ENCODE assay signal across 17 cellular contexts in genomic region chr15:50562735-50563640, GRCh38. TPM values are rescaled to one million over a fixed set of nuclear protein-coding genes. Genes with fewer than 3 reads are reported as not detected.
DNase-seq lines count a peak whose midpoint lies in the region; ATAC-seq, FAIRE-seq and TF ChIP-seq lines count a peak whose summit lies in the region.
"Had no signal": no experiment of that assay in that cellular context is flagged by ENCODE, and none has a peak within 500 bp of the region (broad histone marks: within the 10 kb centered on the region; RNA-seq: fewer than 3 reads in every experiment).

No MANE protein-coding gene starts in this region.

- CTCF ChIA-PET in CD8-positive, alpha-beta memory T cell (lab: Charles Lee): no interaction called here
- CTCF ChIA-PET in naive thymus-derived CD4-positive, alpha-beta T cell (lab: Charles Lee): no interaction called here

- ATAC-seq in naive thymus-derived CD4-positive, alpha-beta T cell: no peak
- ATAC-seq in omental fat pad (ENCODE audit: low FRiP score): no peak

- H3K9ac ChIP-seq in astrocyte (ENCODE audit: low read length): no peak overlapping the region
- H3K9ac ChIP-seq: neural progenitor cell had no signal

- no peaks in the 10 kb centered on the region for H3K27me3 ChIP-seq in CD8-positive, alpha-beta memory T cell (ENCODE audit: insufficient read depth, low read length, poor library complexity, severe bottlenecking)
- H3K27me3 ChIP-seq in astrocyte (ENCODE audit: insufficient read depth, low read length): no peaks in the 10 kb centered on the region
- no peaks in the 10 kb centered on the region for H3K27me3 ChIP-seq in naive thymus-derived CD4-positive, alpha-beta T cell (ENCODE audit: control insufficient read depth in 2 of 2, insufficient read depth in 2 of 2, low read length in 2 of 2)
- H3K27me3 ChIP-seq: neural progenitor cell, Peyer's patch had no signal

- no peak overlapping the region for H2AFZ ChIP-seq in astrocyte (ENCODE audit: low read depth, low read length)
- H2AFZ ChIP-seq: neural progenitor cell had no signal

- H4K20me1 ChIP-seq in astrocyte (ENCODE audit: insufficient read depth, low read length): no peaks in the 10 kb centered on the region

- peak overlapping the region in 6 of 8 donors; percentile 3 to 94 (median 68) for H3K27ac Mint-ChIP-seq in CD8-positive, alpha-beta memory T cell
- H3K27ac Mint-ChIP-seq in IgD-negative memory B cell (peak overlapping the region in 2 of 3 donors; percentile 80 to 86), astrocyte (ENCODE audit: unreplicated experiment) (peak overlapping the region; percentile 64)
- H3K27ac Mint-ChIP-seq in naive thymus-derived CD4-positive, alpha-beta T cell: peak overlapping the region in 8 of 9 donors; percentile 6 to 76 (median 36)
- H3K27ac Mint-ChIP-seq: neural progenitor cell, type B pancreatic cell had no signal

- H3K36me3 ChIP-seq in CD8-positive, alpha-beta memory T cell (ENCODE audit: insufficient read depth, low read length): no peaks in the 10 kb centered on the region
- H3K36me3 ChIP-seq in astrocyte (ENCODE audit: insufficient read depth, low read length): peaks cover 2% of the 10 kb centered on the region
- H3K36me3 ChIP-seq in naive thymus-derived CD4-positive, alpha-beta T cell (ENCODE audit: control insufficient read depth in 2 of 3, insufficient read depth in 3 of 3, low read length in 3 of 3): peaks cover 0 to 28% (median 4%) of the 10 kb centered on the region in 3 experiments
- H3K36me3 ChIP-seq: neural progenitor cell had no signal

- H3K4me2 ChIP-seq in astrocyte (ENCODE audit: low read length): no peak overlapping the region
- H3K4me2 ChIP-seq: neural progenitor cell had no signal

- POLR2A ChIA-PET in CD8-positive, alpha-beta memory T cell (lab: Charles Lee): no interaction called here
- POLR2A ChIA-PET in naive thymus-derived CD4-positive, alpha-beta T cell (lab: Charles Lee): no interaction called here

- no peak overlapping the region for H3K4me3 ChIP-seq in CD8-positive, alpha-beta memory T cell (ENCODE audit: low read length)
- no peak overlapping the region for H3K4me3 ChIP-seq in astrocyte (ENCODE audit: insufficient read depth, low read depth, low read length)
- H3K4me3 ChIP-seq in naive thymus-derived CD4-positive, alpha-beta T cell (ENCODE audit: low read length): no peak overlapping the region
- H3K4me3 ChIP-seq: neural progenitor cell, Peyer's patch, skin epidermis had no signal

- H3K27ac ChIP-seq in CD8-positive, alpha-beta memory T cell (ENCODE audit: low read depth, low read length): no peak overlapping the region
- H3K27ac ChIP-seq in astrocyte (ENCODE audit: low read depth, low read length): no peak overlapping the region
- H3K27ac ChIP-seq in naive thymus-derived CD4-positive, alpha-beta T cell (ENCODE audit: low read depth, low read length): no peak overlapping the region
- H3K27ac ChIP-seq: neural progenitor cell, Peyer's patch, skin epidermis had no signal

- H3K9me3 ChIP-seq in CD8-positive, alpha-beta memory T cell (ENCODE audit: low read length): no peaks in the 10 kb centered on the region
- no peaks in the 10 kb centered on the region for H3K9me3 ChIP-seq in astrocyte (ENCODE audit: insufficient read depth, low read depth, low read length)
- no peaks in the 10 kb centered on the region for H3K9me3 ChIP-seq in naive thymus-derived CD4-positive, alpha-beta T cell (ENCODE audit: control insufficient read depth in 2 of 3, low read length in 3 of 3)
- H3K9me3 ChIP-seq: Peyer's patch had no signal

- H3K79me2 ChIP-seq in astrocyte (ENCODE audit: insufficient read depth, low read length): no peaks in the 10 kb centered on the region

- H3K9me3 Mint-ChIP-seq in CD8-positive, alpha-beta memory T cell: no peaks in the 10 kb centered on the region
- no peaks in the 10 kb centered on the region for H3K9me3 Mint-ChIP-seq in IgD-negative memory B cell
- peaks cover 2% of the 10 kb centered on the region for H3K9me3 Mint-ChIP-seq in astrocyte (ENCODE audit: unreplicated experiment)
- no peaks in the 10 kb centered on the region for H3K9me3 Mint-ChIP-seq in naive thymus-derived CD4-positive, alpha-beta T cell
- H3K9me3 Mint-ChIP-seq: neural progenitor cell, type B pancreatic cell had no signal

- H3K4me1 ChIP-seq in CD8-positive, alpha-beta memory T cell (ENCODE audit: insufficient read depth, low read length): no peaks in the 10 kb centered on the region
- H3K4me1 ChIP-seq in astrocyte (ENCODE audit: insufficient read depth, low read length): no peaks in the 10 kb centered on the region
- no peaks in the 10 kb centered on the region for H3K4me1 ChIP-seq in naive thymus-derived CD4-positive, alpha-beta T cell (ENCODE audit: control insufficient read depth in 2 of 2, insufficient read depth in 2 of 2, low read length in 2 of 2)
- H3K4me1 ChIP-seq: neural progenitor cell, Peyer's patch had no signal

- H3K4me1 Mint-ChIP-seq in CD8-positive, alpha-beta memory T cell: peaks cover 6 to 11% (median 7%) of the 10 kb centered on the region in 3 donors
- H3K4me1 Mint-ChIP-seq in IgD-negative memory B cell: no peaks in the 10 kb centered on the region
- peaks cover 9% of the 10 kb centered on the region for H3K4me1 Mint-ChIP-seq in astrocyte (ENCODE audit: low read depth, unreplicated experiment)
- H3K4me1 Mint-ChIP-seq in naive thymus-derived CD4-positive, alpha-beta T cell: peaks cover 0 to 17% (median 4%) of the 10 kb centered on the region in 7 donors
- H3K4me1 Mint-ChIP-seq: neural progenitor cell had no signal

- FAIRE-seq in astrocyte (lab: Jason Lieb, UNC): no peak
- FAIRE-seq: colon had no signal

- TF ChIP-seq CTCF in astrocyte (IDR thresholded peaks at IDR 0.05; ENCODE audit: insufficient read depth, low read depth, low read length) (no peak), omental fat pad (IDR thresholded peaks at IDR 0.05) (no peak)

- no peak overlapping the region for H3K4me3 Mint-ChIP-seq in CD8-positive, alpha-beta memory T cell
- H3K4me3 Mint-ChIP-seq in IgD-negative memory B cell (no peak overlapping the region), astrocyte (ENCODE audit: unreplicated experiment) (peak overlapping the region; percentile 12)
- H3K4me3 Mint-ChIP-seq in naive thymus-derived CD4-positive, alpha-beta T cell: peak overlapping the region in 1 of 10 donors; percentile 15
- H3K4me3 Mint-ChIP-seq: neural progenitor cell, type B pancreatic cell had no signal

- peaks cover 9 to 60% (median 10%) of the 10 kb centered on the region in 3 donors for H3K36me3 Mint-ChIP-seq in CD8-positive, alpha-beta memory T cell
- H3K36me3 Mint-ChIP-seq in IgD-negative memory B cell: peaks cover 2% of the 10 kb centered on the region
- H3K36me3 Mint-ChIP-seq in astrocyte (ENCODE audit: low read depth, unreplicated experiment): peaks cover 5% of the 10 kb centered on the region
- peaks cover 12 to 37% (median 23%) of the 10 kb centered on the region in 5 donors for H3K36me3 Mint-ChIP-seq in naive thymus-derived CD4-positive, alpha-beta T cell

- no peaks in the 10 kb centered on the region for H3K27me3 Mint-ChIP-seq in CD8-positive, alpha-beta memory T cell
- H3K27me3 Mint-ChIP-seq in IgD-negative memory B cell (no peaks in the 10 kb centered on the region), astrocyte (ENCODE audit: low read depth, unreplicated experiment) (no peaks in the 10 kb centered on the region)
- H3K27me3 Mint-ChIP-seq in naive thymus-derived CD4-positive, alpha-beta T cell: no peaks in the 10 kb centered on the region
- H3K27me3 Mint-ChIP-seq: type B pancreatic cell had no signal

- intact Hi-C loops in naive thymus-derived CD4-positive, alpha-beta T cell (cut with micrococcal nuclease): loop anchor here in 1 of 2 donors (10.0 kb wide), 1 partner anchor 208 kb away; the partner anchor contains the start of gene GABPB1

- DNase-seq in CD8-positive, alpha-beta memory T cell: no peak
- peak; percentile 59 for DNase-seq in astrocyte (ENCODE audit: low read depth)
- no peak for DNase-seq in naive thymus-derived CD4-positive, alpha-beta T cell
- DNase-seq in SHP77 treated with DMSO at 0.1 percent for 48 hours (lab: John Stamatoyannopoulos, UW): no peak
- DNase-seq in HUDEP-2 (lab: John Stamatoyannopoulos, UW; ENCODE audit: unreplicated experiment in 76 of 76): no peak
- no peak for DNase-seq in omental fat pad (ENCODE audit: low spot score)
- DNase-seq: activated T-cell treated with anti-CD3 and anti-CD28 coated beads, Interleukin-2, amount 50 U/mL, for 1 hour; DMS153; foreskin melanocyte; NCI-H1092; NCI-H510A; Peyer's patch had no signal

RNA-seq across cellular contexts. Expression of gene USP50, which starts 16.5 kb away (rescaled TPM):
- total RNA-seq in CD8-positive, alpha-beta memory T cell: under 1 TPM in 1 of 2 experiments, not detected in 1; 0.40 TPM
- not detected for polyA plus RNA-seq in CD8-positive, alpha-beta memory T cell
- not detected for polyA plus RNA-seq in IgD-negative memory B cell
- total RNA-seq in astrocyte (0.34 TPM in 1 of 2 replicates, not detected in the other), omental fat pad (1 to 10 TPM in 2 of 4 donors, not detected in 2; 1.2 to 3.6 TPM)
- under 1 TPM in 2 of 5 experiments, not detected in 3; 0.63 to 0.77 TPM for total RNA-seq in naive thymus-derived CD4-positive, alpha-beta T cell
- polyA plus RNA-seq in naive thymus-derived CD4-positive, alpha-beta T cell: not detected
- total RNA-seq: Peyer's patch had no signal
